ENCODE assay signal across 14 cellular contexts in genomic region chr2:129813404-129813803, GRCh38.
A peak's percentile ranks its signal among the peaks of the same experiment; 100 is the strongest.
DNase-seq lines count a peak whose midpoint lies in the region; TF ChIP-seq lines count a peak whose summit lies in the region.
"Had no signal": no experiment of that assay in that cellular context is flagged by ENCODE, and none has a peak within 500 bp of the region (broad histone marks: within the 10 kb centered on the region; RNA-seq: fewer than 3 reads in every experiment).

No MANE protein-coding gene starts in this region.

- no peak overlapping the region for H3K4me3 ChIP-seq in epithelial cell of proximal tubule (ENCODE audit: low read depth, low read length)
- H3K4me3 ChIP-seq: sigmoid colon had no signal

- no peak for DNase-seq in GM13976 (ENCODE audit: low spot score)
- peak; percentile 3 for DNase-seq in NCI-H526 treated with DMSO at 0.1 percent for 48 hours (lab: John Stamatoyannopoulos, UW)
- no peak for DNase-seq in epithelial cell of proximal tubule (ENCODE audit: low read depth)
- DNase-seq in NCI-H1048 (lab: John Stamatoyannopoulos, UW), result no peak
- no peak for DNase-seq in D341Med (ENCODE audit: low spot score)
- DNase-seq in caudate nucleus (lab: John Stamatoyannopoulos, UW), result no peak
- DNase-seq in HPDE6-E6E7 (ENCODE audit: extremely low spot score), result no peak
- DNase-seq: cortex of kidney; foreskin melanocyte; naive thymus-derived CD4-positive, alpha-beta T cell; NCI-H2227 treated with DMSO at 0.1 percent for 48 hours; sigmoid colon had no signal

- H3K27ac ChIP-seq in C4-2B (no peak overlapping the region), caudate nucleus (ENCODE audit: low read depth, low read length) (no peak overlapping the region)
- H3K27ac ChIP-seq: KMS-11, sigmoid colon had no signal

- peak; percentile 36 for TF ChIP-seq CTCF in C4-2B (conservative IDR thresholded peaks at IDR 0.05)
- peak; percentile 45 for TF ChIP-seq CTCF in GM13976 (IDR thresholded peaks at IDR 0.05; ENCODE audit: borderline replicate concordance, control extremely low read depth, extremely low read depth, insufficient read depth, missing control alignments)
- peak; percentile 38 for TF ChIP-seq CTCF in epithelial cell of proximal tubule (conservative IDR thresholded peaks at IDR 0.05; ENCODE audit: low read depth, low read length)

- in situ Hi-C loops in GM13976 (cut with MboI; ENCODE audit: low sequenced_read_pairs, unreplicated experiment), result no loop called here
